30 cellular contexts compared by ENCODE assay signal in the genomic region with DNA sequence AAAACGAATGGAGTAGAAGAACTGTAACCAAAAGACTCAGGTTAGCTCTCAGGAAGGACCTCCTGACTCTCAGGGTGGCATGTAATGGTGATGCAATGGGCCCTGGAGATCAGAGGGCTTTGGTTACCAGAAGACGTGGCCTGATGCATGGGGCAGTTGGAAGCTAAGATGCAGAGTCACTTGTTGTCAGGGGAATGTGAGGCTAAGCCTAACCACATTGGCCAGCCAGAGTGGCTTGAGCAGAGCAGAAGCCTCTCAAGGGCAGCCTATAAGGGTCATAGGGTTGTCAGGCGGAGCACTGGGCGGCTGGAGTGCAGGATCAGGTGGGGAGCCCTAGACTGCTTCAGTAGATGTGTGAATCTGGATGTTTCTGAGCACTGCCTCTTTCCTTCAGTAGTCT.
"Had no signal": no experiment of that assay in that cellular context is flagged by ENCODE, and none has a peak within 500 bp of the region (broad histone marks: within the 10 kb centered on the region; RNA-seq: fewer than 3 reads in every experiment).

No MANE protein-coding gene starts in this region.

- H3K4me3 ChIP-seq: coronary artery, dorsolateral prefrontal cortex, gastrocnemius medialis, pancreas, prostate gland, sigmoid colon, thoracic aorta had no signal

- DNase-seq: activated CD4-positive, alpha-beta T cell treated with anti-CD3 and anti-CD28 coated beads for 4 hours; activated CD4-positive, alpha-beta T cell treated with anti-CD3 and anti-CD28 coated beads, Interleukin-2, amount 50 U/mL, for 48 hours; activated CD8-positive, alpha-beta memory T cell treated with anti-CD3 and anti-CD28 coated beads for 24 hours; activated effector memory CD4-positive, alpha-beta T cell treated with Interleukin-2 at 50 U/mL for 16 hours; activated naive CD4-positive, alpha-beta T cell treated with Interleukin-2 at 50 U/mL for 16 hours; activated naive CD8-positive, alpha-beta T cell treated with anti-CD3 and anti-CD28 coated beads, Interleukin-2, amount 10 ng/mL, durations not matched to agents 7 days and 5 days; amniotic stem cell; brain microvascular endothelial cell; dorsolateral prefrontal cortex; effector memory CD4-positive, alpha-beta T cell; gastrocnemius medialis; glutamatergic neuron; left ventricle myocardium superior; naive B cell; nucleus accumbens; pancreas; retina; sigmoid colon; small intestine; stimulated activated CD4-positive, alpha-beta T cell treated with anti-CD3 and anti-CD28 coated beads, Interleukin-4, amount 100 ng/mL, for 24 hours; trophoblast cell had no signal

- H3K36me3 ChIP-seq: brain microvascular endothelial cell, gastrocnemius medialis, pancreas, prostate gland, sigmoid colon, thoracic aorta had no signal

- H3K4me1 ChIP-seq: gastrocnemius medialis, pancreas, prostate gland had no signal

- H3K27me3 ChIP-seq: brain microvascular endothelial cell, dorsolateral prefrontal cortex, gastrocnemius medialis, pancreas, sigmoid colon had no signal

- FAIRE-seq: astrocyte, islet of Langerhans, pancreas, small intestine, TTC549, urothelium cell line had no signal

- H3K27ac ChIP-seq: brain microvascular endothelial cell, coronary artery, dorsolateral prefrontal cortex, gastrocnemius medialis, pancreas, prostate gland, sigmoid colon, thoracic aorta, VCaP had no signal

- ATAC-seq: gastrocnemius medialis; left ventricle myocardium superior; pancreas; stimulated activated effector memory CD8-positive, alpha-beta T cell treated with anti-CD3 and anti-CD28 coated beads, Interleukin-12 subunit alpha, Interleukin-12 subunit beta, amount 100 ng/mL, for 72 hours had no signal

- H3K9me3 ChIP-seq: gastrocnemius medialis, pancreas, prostate gland, thoracic aorta had no signal
